Comparison of ENCODE assay signal across 8 cellular contexts in the genomic region with DNA sequence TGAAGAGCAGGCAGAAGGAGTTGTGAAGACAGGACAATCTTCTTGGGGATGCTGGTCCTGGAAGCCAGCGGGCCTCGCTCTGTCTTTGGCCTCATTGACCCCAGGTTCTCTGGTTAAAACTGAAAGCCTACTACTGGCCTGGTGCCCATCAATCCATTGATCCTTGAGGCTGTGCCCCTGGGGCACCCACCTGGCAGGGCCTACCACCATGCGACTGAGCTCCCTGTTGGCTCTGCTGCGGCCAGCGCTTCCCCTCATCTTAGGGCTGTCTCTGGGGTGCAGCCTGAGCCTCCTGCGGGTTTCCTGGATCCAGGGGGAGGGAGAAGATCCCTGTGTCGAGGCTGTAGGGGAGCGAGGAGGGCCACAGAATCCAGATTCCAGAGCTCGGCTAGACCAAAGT.
DNase-seq lines count a peak whose midpoint lies in the region; ATAC-seq and TF ChIP-seq lines count a peak whose summit lies in the region.

No MANE protein-coding gene starts in this region.

- H3K27ac ChIP-seq in BLaER1 (no peak overlapping the region), KOPT-K1 (ENCODE audit: low read depth, low read length, poor library complexity, severe bottlenecking) (peak overlapping the region; percentile 83), coronary artery (peak overlapping the region; percentile 83 to 91)

- no peak for TF ChIP-seq CTCF in coronary artery (IDR thresholded peaks at IDR 0.05)
- TF ChIP-seq CTCF in nephron (IDR thresholded peaks at IDR 0.05; ENCODE audit: unreplicated experiment in 3 of 3), result no peak

- H3K4me1 ChIP-seq in BLaER1, result peaks cover 23% of the 10 kb centered on the region

- H3K4me3 Mint-ChIP-seq in nephron, result peak overlapping the region; percentile 98 to 99 (median 99)

- no peaks in the 10 kb centered on the region for H3K27me3 Mint-ChIP-seq in nephron (ENCODE audit: low read depth)

- DNase-seq in coronary artery (ENCODE audit: low spot score) (no peak), SKM-1 (lab: John Stamatoyannopoulos, UW; ENCODE audit: unreplicated experiment) (no peak)

- H3K36me3 Mint-ChIP-seq in nephron (ENCODE audit: low read depth), result peaks cover 4% of the 10 kb centered on the region

- peak overlapping the region; percentile 99 for H3K4me3 ChIP-seq in BLaER1
- H3K4me3 ChIP-seq in coronary artery, result peak overlapping the region; percentile 94

- peaks cover 42% of the 10 kb centered on the region for H3K36me3 ChIP-seq in BLaER1
- peaks cover 47% of the 10 kb centered on the region for H3K36me3 ChIP-seq in KOPT-K1 (ENCODE audit: insufficient read depth, low read length)

- H3K9ac ChIP-seq in BLaER1, result peak overlapping the region; percentile 94; the same call in 1 of the 2 replicates

- H3K27me3 ChIP-seq in BLaER1, result no peaks in the 10 kb centered on the region

- H3K4me1 Mint-ChIP-seq in nephron, result peaks cover 19% of the 10 kb centered on the region

- peaks cover 59% of the 10 kb centered on the region for H4K20me1 ChIP-seq in BLaER1

- ATAC-seq in GM18517 (IDR thresholded peaks at IDR 0.05; ENCODE audit: unreplicated experiment) (no peak), GM21390 (IDR thresholded peaks at IDR 0.05; ENCODE audit: unreplicated experiment) (no peak), HG03108 (IDR thresholded peaks at IDR 0.05; ENCODE audit: unreplicated experiment) (no peak)

- peak overlapping the region in 2 of 3 experiments; percentile 79 to 89 for H3K27ac Mint-ChIP-seq in nephron

- peak overlapping the region; percentile 100 for H3K4me2 ChIP-seq in BLaER1

- H3K9me3 Mint-ChIP-seq in nephron, result no peaks in the 10 kb centered on the region

- no peaks in the 10 kb centered on the region for H3K9me3 ChIP-seq in BLaER1
- H3K9me3 ChIP-seq in KOPT-K1 (ENCODE audit: insufficient read depth, low read length, poor library complexity, severe bottlenecking), result no peaks in the 10 kb centered on the region
